Comparison of ENCODE assay signal across 10 cellular contexts in genomic region chr4:121952290-121952689, GRCh38. TPM values are rescaled to one million over a fixed set of nuclear protein-coding genes. Genes with fewer than 3 reads are reported as not detected.
DNase-seq lines count a peak whose midpoint lies in the region; ATAC-seq and TF ChIP-seq lines count a peak whose summit lies in the region.
"Had no signal": no experiment of that assay in that cellular context is flagged by ENCODE, and none has a peak within 500 bp of the region (broad histone marks: within the 10 kb centered on the region; RNA-seq: fewer than 3 reads in every experiment).

No MANE protein-coding gene starts in this region.

- H3K36me3 ChIP-seq in heart left ventricle = no peaks in the 10 kb centered on the region
- no peaks in the 10 kb centered on the region for H3K36me3 ChIP-seq in upper lobe of right lung

- peak overlapping the region in 11 of 12 donors; percentile 50 to 74 (median 64) for H3K4me3 ChIP-seq in heart left ventricle
- H3K4me3 ChIP-seq in astrocyte of the spinal cord (ENCODE audit: low read depth, low read length) = peak overlapping the region; percentile 57
- H3K4me3 ChIP-seq in upper lobe of right lung = peak overlapping the region; percentile 60

- H3K27me3 ChIP-seq in heart left ventricle (peaks cover 0 to 47% (median 19%) of the 10 kb centered on the region in 9 donors), upper lobe of right lung (peaks cover 37% of the 10 kb centered on the region)

- in situ Hi-C loops in astrocyte of the spinal cord (cut with HindIII; ENCODE audit: low sequenced_read_pairs) = no loop called here

- DNase-seq in heart left ventricle (no peak), Right ventricle myocardium superior (no peak), astrocyte of the spinal cord (ENCODE audit: low read depth, low spot score) (no peak), mesothelial cell of epicardium (ENCODE audit: low spot score in 2 of 2, unreplicated experiment in 2 of 2) (no peak), upper lobe of right lung (no peak), AG08395 (ENCODE audit: low spot score) (no peak), left colon (no peak)
- DNase-seq: cerebellar nuclear complex, NCI-H2029 treated with DMSO at 0.1 percent for 48 hours had no signal

- H3K9me3 ChIP-seq in heart left ventricle (no peaks in the 10 kb centered on the region), upper lobe of right lung (no peaks in the 10 kb centered on the region)

- H3K27ac Mint-ChIP-seq in mesothelial cell of epicardium = no peak overlapping the region

- no peaks in the 10 kb centered on the region for H3K36me3 Mint-ChIP-seq in mesothelial cell of epicardium

- H3K4me1 Mint-ChIP-seq in mesothelial cell of epicardium = peaks cover 10% of the 10 kb centered on the region

- no peaks in the 10 kb centered on the region for H3K9me3 Mint-ChIP-seq in mesothelial cell of epicardium

- H3K4me1 ChIP-seq in heart left ventricle = peaks cover 0 to 23% (median 7%) of the 10 kb centered on the region in 12 donors
- peaks cover 5% of the 10 kb centered on the region for H3K4me1 ChIP-seq in upper lobe of right lung

- no peak overlapping the region for H3K27ac ChIP-seq in heart left ventricle
- no peak overlapping the region for H3K27ac ChIP-seq in upper lobe of right lung

- WGBS in heart left ventricle, 4 donors = 55 to 68% (median 60%) methylated on average over 7 of the region's 7 CpGs

- TF ChIP-seq CTCF in heart left ventricle (IDR thresholded peaks at IDR 0.05) (no peak), astrocyte of the spinal cord (IDR thresholded peaks at IDR 0.05; ENCODE audit: low read depth, low read length) (no peak), mesothelial cell of epicardium (IDR thresholded peaks at IDR 0.05; ENCODE audit: unreplicated experiment) (no peak), upper lobe of right lung (IDR thresholded peaks at IDR 0.05) (no peak)

- ATAC-seq in heart left ventricle = no peak
- no peak for ATAC-seq in Right ventricle myocardium superior (ENCODE audit: poor library complexity)
- no peak for ATAC-seq in upper lobe of right lung
- no peak for ATAC-seq in GM21529 (IDR thresholded peaks at IDR 0.05; ENCODE audit: unreplicated experiment)
- no peak for ATAC-seq in left colon

- H3K4me3 Mint-ChIP-seq in mesothelial cell of epicardium = peak overlapping the region; percentile 46

- H3K27me3 Mint-ChIP-seq in mesothelial cell of epicardium (ENCODE audit: low read depth) = peaks cover 87% of the 10 kb centered on the region

- intact Hi-C loops in heart left ventricle (cut with DNase I) = loop anchor here in 5 of 10 donors (5.0 to 10.0 kb wide), 4 partner anchors 200 to 270 kb away; partner anchors contain the start of gene BLTP1 (in 4 of the 5)
- intact Hi-C loops in Right ventricle myocardium superior (cut with DNase I) = no loop called here
- intact Hi-C loops in upper lobe of right lung (cut with DNase I) = no loop called here
- intact Hi-C loops in left colon (cut with DNase I, micrococcal nuclease) = no loop called here

- TF ChIP-seq POLR2A in heart left ventricle (IDR thresholded peaks at IDR 0.05) = no peak

RNA-seq across cellular contexts. Expression of gene TRPC3, which starts 0.4 kb away (rescaled TPM):
- total RNA-seq in heart left ventricle (under 1 TPM in 8 of 9 donors, not detected in 1; 0.09 to 0.29 (median 0.15) TPM), Right ventricle myocardium superior (0.13 TPM), mesothelial cell of epicardium (0.18 to 0.34 TPM (median 0.29 TPM) in 3 replicates), upper lobe of right lung (2.1 TPM), left colon (1 to 10 TPM in 1 of 2 donors, under 1 TPM in 1; 0.52 to 1.1 TPM)
- under 1 TPM; 0.06 to 0.23 TPM for polyA plus RNA-seq in heart left ventricle
